ENCODE assay signal across 14 cellular contexts in genomic region chr2:159326569-159327255, GRCh38. TPM values are rescaled to one million over a fixed set of nuclear protein-coding genes. Genes with fewer than 3 reads are reported as not detected.
DNase-seq lines count a peak whose midpoint lies in the region; ATAC-seq, FAIRE-seq and TF ChIP-seq lines count a peak whose summit lies in the region.
"Had no signal": no experiment of that assay in that cellular context is flagged by ENCODE, and none has a peak within 500 bp of the region (broad histone marks: within the 10 kb centered on the region; RNA-seq: fewer than 3 reads in every experiment).

No MANE protein-coding gene starts in this region.

- H3K4me3 ChIP-seq in Caco-2 (ENCODE audit: low read depth, low read length) (no peak overlapping the region), neutrophil (ENCODE audit: low read depth in 1 of 2, low read length in 1 of 2) (no peak overlapping the region)
- H3K4me3 ChIP-seq: heart right ventricle, upper lobe of left lung had no signal

- H3K27me3 ChIP-seq in Caco-2 (replicated peaks; ENCODE audit: control insufficient read depth, insufficient read depth, low read length), result no peaks in the 10 kb centered on the region
- no peaks in the 10 kb centered on the region for H3K27me3 ChIP-seq in neutrophil
- H3K27me3 ChIP-seq: heart right ventricle, upper lobe of left lung had no signal

- no peaks in the 10 kb centered on the region for H3K9me3 Mint-ChIP-seq in Caco-2 (ENCODE audit: unreplicated experiment)
- H3K9me3 Mint-ChIP-seq in natural killer cell treated with Interleukin-12 subunit alpha and Interleukin-12 subunit beta and Interleukin-15 and Interleukin-18, amount 100 ng/mL, for 72 hours, result no peaks in the 10 kb centered on the region
- H3K9me3 Mint-ChIP-seq: activated CD4-positive, alpha-beta T cell treated with anti-CD3 and anti-CD28 coated beads, Interleukin-2, amount 10 ng/mL, durations not matched to agents 7 days and 5 days; activated naive CD4-positive, alpha-beta T cell treated with anti-CD3 and anti-CD28 coated beads, Interleukin-2, amount 10 ng/mL, durations not matched to agents 7 days and 5 days had no signal

- peak overlapping the region; percentile 77 for H3K27ac Mint-ChIP-seq in Caco-2 (ENCODE audit: unreplicated experiment)
- H3K27ac Mint-ChIP-seq in natural killer cell treated with Interleukin-12 subunit alpha and Interleukin-12 subunit beta and Interleukin-15 and Interleukin-18, amount 100 ng/mL, for 72 hours, result no peak overlapping the region
- H3K27ac Mint-ChIP-seq: activated CD4-positive, alpha-beta T cell treated with anti-CD3 and anti-CD28 coated beads, Interleukin-2, amount 10 ng/mL, durations not matched to agents 7 days and 5 days; activated naive CD4-positive, alpha-beta T cell treated with anti-CD3 and anti-CD28 coated beads, Interleukin-2, amount 10 ng/mL, durations not matched to agents 7 days and 5 days had no signal

- POLR2A ChIA-PET in Caco-2 (lab: Charles Lee), result no interaction called here

- no peak for FAIRE-seq in GM12892 (lab: Jason Lieb, UNC)

- no peak for TF ChIP-seq POLR2A in GM12892 (IDR thresholded peaks at IDR 0.05; ENCODE audit: low read depth, low read length)

- H3K36me3 Mint-ChIP-seq in Caco-2 (ENCODE audit: insufficient read depth, unreplicated experiment), result peaks cover 17% of the 10 kb centered on the region
- H3K36me3 Mint-ChIP-seq in natural killer cell treated with Interleukin-12 subunit alpha and Interleukin-12 subunit beta and Interleukin-15 and Interleukin-18, amount 100 ng/mL, for 72 hours, result peaks cover 13% of the 10 kb centered on the region
- H3K36me3 Mint-ChIP-seq: activated naive CD4-positive, alpha-beta T cell treated with anti-CD3 and anti-CD28 coated beads, Interleukin-2, amount 10 ng/mL, durations not matched to agents 7 days and 5 days had no signal

- H3K27me3 Mint-ChIP-seq in Caco-2 (ENCODE audit: insufficient read depth, unreplicated experiment), result no peaks in the 10 kb centered on the region
- no peaks in the 10 kb centered on the region for H3K27me3 Mint-ChIP-seq in natural killer cell treated with Interleukin-12 subunit alpha and Interleukin-12 subunit beta and Interleukin-15 and Interleukin-18, amount 100 ng/mL, for 72 hours
- H3K27me3 Mint-ChIP-seq: activated CD4-positive, alpha-beta T cell treated with anti-CD3 and anti-CD28 coated beads, Interleukin-2, amount 10 ng/mL, durations not matched to agents 7 days and 5 days; activated naive CD4-positive, alpha-beta T cell treated with anti-CD3 and anti-CD28 coated beads, Interleukin-2, amount 10 ng/mL, durations not matched to agents 7 days and 5 days had no signal

- intact Hi-C loops in Caco-2 (cut with micrococcal nuclease; ENCODE audit: unreplicated experiment), result no loop called here

- H3K4me3 Mint-ChIP-seq in Caco-2 (ENCODE audit: unreplicated experiment), result no peak overlapping the region
- H3K4me3 Mint-ChIP-seq in natural killer cell treated with Interleukin-12 subunit alpha and Interleukin-12 subunit beta and Interleukin-15 and Interleukin-18, amount 100 ng/mL, for 72 hours, result no peak overlapping the region
- H3K4me3 Mint-ChIP-seq: activated CD4-positive, alpha-beta T cell treated with anti-CD3 and anti-CD28 coated beads, Interleukin-2, amount 10 ng/mL, durations not matched to agents 7 days and 5 days; activated naive CD4-positive, alpha-beta T cell treated with anti-CD3 and anti-CD28 coated beads, Interleukin-2, amount 10 ng/mL, durations not matched to agents 7 days and 5 days had no signal

- H3K4me1 ChIP-seq in Caco-2, result peaks cover 6% of the 10 kb centered on the region; the same call in 1 of the 2 replicates
- H3K4me1 ChIP-seq in neutrophil (ENCODE audit: control insufficient read depth in 1 of 2, insufficient read depth in 1 of 2, low read depth in 1 of 2, low read length in 1 of 2), result peaks cover 35 to 38% of the 10 kb centered on the region in 2 experiments
- H3K4me1 ChIP-seq: upper lobe of left lung had no signal

- no peak for TF ChIP-seq CTCF in Caco-2 (IDR thresholded peaks at IDR 0.05; ENCODE audit: insufficient read depth in 1 of 2, low read depth in 1 of 2, low read length in 1 of 2, severe bottlenecking in 1 of 2, unreplicated experiment in 1 of 2)
- TF ChIP-seq CTCF in neutrophil (IDR thresholded peaks at IDR 0.05), result no peak

- H3K36me3 ChIP-seq in Caco-2 (ENCODE audit: control insufficient read depth, insufficient read depth, low read length), result no peaks in the 10 kb centered on the region
- H3K36me3 ChIP-seq in neutrophil, result peaks cover 70% of the 10 kb centered on the region

- peak overlapping the region; percentile 69 for H3K27ac ChIP-seq in epithelial cell of prostate
- H3K27ac ChIP-seq in neutrophil, result peak overlapping the region; percentile 74

- H3K9me3 ChIP-seq in Caco-2, result no peaks in the 10 kb centered on the region
- no peaks in the 10 kb centered on the region for H3K9me3 ChIP-seq in neutrophil
- H3K9me3 ChIP-seq: heart right ventricle, upper lobe of left lung had no signal

- DNase-seq in Caco-2, result no peak
- DNase-seq in NCI-H69 (lab: John Stamatoyannopoulos, UW), result peak; percentile 1
- DNase-seq in epithelial cell of prostate (ENCODE audit: low read depth, low spot score), result no peak
- no peak for DNase-seq in GM12892 (ENCODE audit: insufficient read length)
- no peak for DNase-seq in stimulated activated CD4-positive, alpha-beta T cell treated with anti-CD3 and anti-CD28 coated beads, Interleukin-1b, Interleukin-23, amount 100 ng/mL, for 48 hours
- DNase-seq in natural killer cell treated with Interleukin-12 subunit alpha and Interleukin-12 subunit beta and Interleukin-15 and Interleukin-18, amount 100 ng/mL, for 72 hours (ENCODE audit: low spot score), result no peak
- DNase-seq: activated CD4-positive, alpha-beta T cell treated with anti-CD3 and anti-CD28 coated beads, Interleukin-2, amount 10 ng/mL, durations not matched to agents 7 days and 5 days; activated naive CD4-positive, alpha-beta T cell treated with anti-CD3 and anti-CD28 coated beads, Interleukin-2, amount 10 ng/mL, durations not matched to agents 7 days and 5 days; dermis blood vessel endothelial cell; heart right ventricle; SW 1271; upper lobe of left lung had no signal

- no TSS peak for BruUV-seq in Caco-2 (replicated peaks; lab: Mats Ljungman, UMichigan)

- CTCF ChIA-PET in Caco-2 (lab: Charles Lee), result no interaction called here

- peaks cover 11% of the 10 kb centered on the region for H3K4me1 Mint-ChIP-seq in Caco-2 (ENCODE audit: low read depth, unreplicated experiment)
- H3K4me1 Mint-ChIP-seq in natural killer cell treated with Interleukin-12 subunit alpha and Interleukin-12 subunit beta and Interleukin-15 and Interleukin-18, amount 100 ng/mL, for 72 hours (ENCODE audit: low read depth in 2 of 2), result no peaks in the 10 kb centered on the region
- H3K4me1 Mint-ChIP-seq: activated CD4-positive, alpha-beta T cell treated with anti-CD3 and anti-CD28 coated beads, Interleukin-2, amount 10 ng/mL, durations not matched to agents 7 days and 5 days; activated naive CD4-positive, alpha-beta T cell treated with anti-CD3 and anti-CD28 coated beads, Interleukin-2, amount 10 ng/mL, durations not matched to agents 7 days and 5 days had no signal

- no peak for ATAC-seq in HG03520 (IDR thresholded peaks at IDR 0.05; ENCODE audit: unreplicated experiment)
- no peak for ATAC-seq in natural killer cell treated with Interleukin-12 subunit alpha and Interleukin-12 subunit beta and Interleukin-15 and Interleukin-18, amount 100 ng/mL, for 72 hours

RNA-seq across cellular contexts. Expression of gene WDSUB1, which starts 40.2 kb away (rescaled TPM):
- 15.5 and 16.5 TPM in 2 replicates for total RNA-seq in Caco-2 (2022)
- 9.5 TPM for polyA plus RNA-seq in GM12892 (2012; ENCODE audit: missing spikeins)
- 1 to 10 TPM; 5.4 to 8.8 TPM for total RNA-seq in natural killer cell treated with Interleukin-12 subunit alpha and Interleukin-12 subunit beta and Interleukin-15 and Interleukin-18, amount 100 ng/mL, for 72 hours
